Comparison of ENCODE assay signal across 2 cellular contexts in genomic region chr1:25036117-25036546, GRCh38.
TF ChIP-seq lines count a peak whose summit lies in the region.

No MANE protein-coding gene starts in this region.

TF ChIP-seq in HepG2, 621 proteins besides CTCF, POLR2A, EP300 and RAD21 (continues in another document):
- no peak for TF ChIP-seq UBTF (CRISPR knock-in tag; IDR thresholded peaks at IDR 0.05)
- 0 out of 2 replicates have a peak, but pooled peaks have one; percentile 17 for TF ChIP-seq FOXP1 (IDR thresholded peaks at IDR 0.05)
- no peak for TF ChIP-seq FOXP1 (CRISPR knock-in tag; IDR thresholded peaks at IDR 0.05)
- no peak for TF ChIP-seq SIN3A (IDR thresholded peaks at IDR 0.05; ENCODE audit: borderline replicate concordance, low read depth, low read length)
- TF ChIP-seq ZNF225 (CRISPR knock-in tag; IDR thresholded peaks at IDR 0.05): no peak
- no peak for TF ChIP-seq E2F5 (CRISPR knock-in tag; conservative IDR thresholded peaks at IDR 0.05)
- TF ChIP-seq EZH2 (conservative IDR thresholded peaks at IDR 0.05; ENCODE audit: low read depth, low read length): no peak
- TF ChIP-seq CHD2 (IDR thresholded peaks at IDR 0.05; ENCODE audit: low read depth, low read length): no peak
- TF ChIP-seq SOX13 (IDR thresholded peaks at IDR 0.05): no peak
- TF ChIP-seq SOX13 (CRISPR knock-in tag; conservative IDR thresholded peaks at IDR 0.05 in 1 of 2, IDR thresholded peaks at IDR 0.05 in 1 of 2): no peak
- peak; percentile 38; the same call in 1 of the 2 replicates for TF ChIP-seq ATF7 (IDR thresholded peaks at IDR 0.05)
- TF ChIP-seq ATF7 (CRISPR knock-in tag; IDR thresholded peaks at IDR 0.05): no peak
- no peak for TF ChIP-seq ZFX (CRISPR knock-in tag; IDR thresholded peaks at IDR 0.05; ENCODE audit: low read depth)
- no peak for TF ChIP-seq ZXDC (CRISPR knock-in tag; IDR thresholded peaks at IDR 0.05)
- TF ChIP-seq CREB1 (IDR thresholded peaks at IDR 0.05): peak; percentile 93
- no peak for TF ChIP-seq CREB1 (CRISPR knock-in tag; IDR thresholded peaks at IDR 0.05)
- TF ChIP-seq THRA (CRISPR knock-in tag; IDR thresholded peaks at IDR 0.05; ENCODE audit: borderline replicate concordance): no peak
- TF ChIP-seq RBAK (CRISPR knock-in tag; IDR thresholded peaks at IDR 0.05): no peak
- TF ChIP-seq POGZ (CRISPR knock-in tag; IDR thresholded peaks at IDR 0.05): no peak
- TF ChIP-seq ZHX1 (CRISPR knock-in tag; IDR thresholded peaks at IDR 0.05; ENCODE audit: low read depth): no peak
- no peak for TF ChIP-seq ZNF652 (CRISPR knock-in tag; IDR thresholded peaks at IDR 0.05; ENCODE audit: borderline replicate concordance, low read depth)

TF ChIP-seq in IMR-90, 13 proteins besides CTCF, POLR2A, EP300 and RAD21:
- TF ChIP-seq FOS (IDR thresholded peaks at IDR 0.05; ENCODE audit: low read depth, low read length): no peak
- TF ChIP-seq NFE2L2 (IDR thresholded peaks at IDR 0.05; ENCODE audit: low read depth, low read length): no peak
- no peak for TF ChIP-seq CEBPB (IDR thresholded peaks at IDR 0.05; ENCODE audit: low read depth, low read length)
- no peak for TF ChIP-seq SMC3 (IDR thresholded peaks at IDR 0.05; ENCODE audit: low read depth, low read length)
- no peak for TF ChIP-seq MXI1 (IDR thresholded peaks at IDR 0.05; ENCODE audit: borderline replicate concordance, low read depth, low read length)
- TF ChIP-seq USF2 (IDR thresholded peaks at IDR 0.05; ENCODE audit: low read depth, low read length): no peak
- TF ChIP-seq MAZ (IDR thresholded peaks at IDR 0.05; ENCODE audit: borderline replicate concordance, low read depth, low read length): no peak
- no peak for TF ChIP-seq ELK1 (IDR thresholded peaks at IDR 0.05; ENCODE audit: borderline replicate concordance, low read depth, low read length)
- TF ChIP-seq RFX5 (IDR thresholded peaks at IDR 0.05; ENCODE audit: low read depth, low read length): no peak
- no peak for TF ChIP-seq BHLHE40 (IDR thresholded peaks at IDR 0.05; ENCODE audit: low read depth, low read length)
